In genomic region chr7:11193888-11194287, GRCh38 we compare ENCODE assay signal across 14 cellular contexts.
DNase-seq lines count a peak whose midpoint lies in the region; ATAC-seq and TF ChIP-seq lines count a peak whose summit lies in the region.
"Had no signal": no experiment of that assay in that cellular context is flagged by ENCODE, and none has a peak within 500 bp of the region (broad histone marks: within the 10 kb centered on the region; RNA-seq: fewer than 3 reads in every experiment).

No MANE protein-coding gene starts in this region.

- ATAC-seq in right lobe of liver, result peak; percentile 30 to 55 (median 54)

- H3K4me1 Mint-ChIP-seq in T-helper 1 cell treated with Interleukin-12 subunit alpha and Interleukin-12 subunit beta and Interleukin-4 antibody, amounts not matched to agents 30 μg/mL and 1 μg/mL, for 36 hours (ENCODE audit: low read depth), result peaks cover 8% of the 10 kb centered on the region

- 11% methylated on average over 2 of the region's 2 CpGs for WGBS in right lobe of liver (ENCODE audit: insufficient coverage, low coverage, low lambda C conversion rate, missing lambda C conversion rate)
- 57% methylated on average over 2 of the region's 2 CpGs for WGBS in suprapubic skin
- 49% methylated on average over 2 of the region's 2 CpGs for WGBS in prostate gland

- no peaks in the 10 kb centered on the region for H3K9me3 Mint-ChIP-seq in T-helper 1 cell treated with Interleukin-12 subunit alpha and Interleukin-12 subunit beta and Interleukin-4 antibody, amounts not matched to agents 30 μg/mL and 1 μg/mL, for 36 hours

- DNase-seq in T-helper 1 cell (no peak), SHP77 treated with DMSO at 0.1 percent for 48 hours (lab: John Stamatoyannopoulos, UW) (peak; percentile 59), right lobe of liver (no peak), suprapubic skin (ENCODE audit: low spot score in 2 of 2) (no peak), cortex of kidney (lab: John Stamatoyannopoulos, UW) (no peak), NCI-H2196 treated with DMSO at 0.1 percent for 48 hours (lab: John Stamatoyannopoulos, UW; ENCODE audit: unreplicated experiment) (no peak), prostate gland (ENCODE audit: low spot score) (no peak)
- DNase-seq: activated CD4-positive, CD25-positive, alpha-beta regulatory T cell treated with anti-CD3 and anti-CD28 coated beads, Interleukin-2, amount 50 U/mL, for 72 hours; activated T-cell treated with anti-CD3 and anti-CD28 coated beads, Interleukin-2, amount 50 U/mL, for 48 hours; anterior cingulate cortex; effector CD8-positive, alpha-beta T cell; kidney glomerular epithelial cell had no signal

- H3K36me3 Mint-ChIP-seq in T-helper 1 cell treated with Interleukin-12 subunit alpha and Interleukin-12 subunit beta and Interleukin-4 antibody, amounts not matched to agents 30 μg/mL and 1 μg/mL, for 36 hours (ENCODE audit: low read depth), result no peaks in the 10 kb centered on the region

- H3K27me3 ChIP-seq in right lobe of liver, result no peaks in the 10 kb centered on the region
- H3K27me3 ChIP-seq in suprapubic skin, result no peaks in the 10 kb centered on the region
- H3K27me3 ChIP-seq in prostate gland (replicated peaks; ENCODE audit: insufficient read depth), result no peaks in the 10 kb centered on the region
- H3K27me3 ChIP-seq: ovary had no signal

- no peak for TF ChIP-seq CTCF in right lobe of liver (IDR thresholded peaks at IDR 0.05)
- TF ChIP-seq CTCF in suprapubic skin (IDR thresholded peaks at IDR 0.05), result no peak
- no peak for TF ChIP-seq CTCF in prostate gland (IDR thresholded peaks at IDR 0.05)

- H3K36me3 ChIP-seq in right lobe of liver, result peaks cover 0 to 12% (median 0%) of the 10 kb centered on the region in 4 donors
- no peaks in the 10 kb centered on the region for H3K36me3 ChIP-seq in suprapubic skin
- H3K36me3 ChIP-seq in prostate gland, result no peaks in the 10 kb centered on the region
- H3K36me3 ChIP-seq: ovary had no signal

- TF ChIP-seq EP300 in suprapubic skin (IDR thresholded peaks at IDR 0.05), result no peak

- H3K4me1 ChIP-seq in right lobe of liver (peaks cover 0 to 35% (median 0%) of the 10 kb centered on the region in 4 donors), suprapubic skin (peaks cover 7% of the 10 kb centered on the region), prostate gland (replicated peaks) (no peaks in the 10 kb centered on the region)

- H3K27ac ChIP-seq in right lobe of liver (peak overlapping the region; percentile 51 to 71 (median 58)), suprapubic skin (no peak overlapping the region), prostate gland (peak overlapping the region in 1 of 2 donors; percentile 43)

- TF ChIP-seq POLR2A in right lobe of liver (IDR thresholded peaks at IDR 0.05) (no peak), suprapubic skin (IDR thresholded peaks at IDR 0.05) (no peak), prostate gland (IDR thresholded peaks at IDR 0.05) (no peak)

- H3K9me3 ChIP-seq in right lobe of liver (no peaks in the 10 kb centered on the region), suprapubic skin (no peaks in the 10 kb centered on the region), prostate gland (no peaks in the 10 kb centered on the region)
- H3K9me3 ChIP-seq: ovary had no signal

- peak overlapping the region; percentile 16 for H3K27ac Mint-ChIP-seq in T-helper 1 cell treated with Interleukin-12 subunit alpha and Interleukin-12 subunit beta and Interleukin-4 antibody, amounts not matched to agents 30 μg/mL and 1 μg/mL, for 36 hours

- H3K4me3 ChIP-seq in right lobe of liver (peak overlapping the region; percentile 30 to 53 (median 45)), suprapubic skin (peak overlapping the region; percentile 29), prostate gland (peak overlapping the region in 1 of 2 donors; percentile 18)

- H3K27me3 Mint-ChIP-seq in T-helper 1 cell treated with Interleukin-12 subunit alpha and Interleukin-12 subunit beta and Interleukin-4 antibody, amounts not matched to agents 30 μg/mL and 1 μg/mL, for 36 hours (ENCODE audit: low read depth), result no peaks in the 10 kb centered on the region

- H3K4me3 Mint-ChIP-seq in T-helper 1 cell treated with Interleukin-12 subunit alpha and Interleukin-12 subunit beta and Interleukin-4 antibody, amounts not matched to agents 30 μg/mL and 1 μg/mL, for 36 hours, result no peak overlapping the region

- intact Hi-C loops in right lobe of liver (cut with DNase I) (no loop called here), prostate gland (cut with DNase I) (no loop called here)
